11 cellular contexts compared by ENCODE assay signal in the genomic region with DNA sequence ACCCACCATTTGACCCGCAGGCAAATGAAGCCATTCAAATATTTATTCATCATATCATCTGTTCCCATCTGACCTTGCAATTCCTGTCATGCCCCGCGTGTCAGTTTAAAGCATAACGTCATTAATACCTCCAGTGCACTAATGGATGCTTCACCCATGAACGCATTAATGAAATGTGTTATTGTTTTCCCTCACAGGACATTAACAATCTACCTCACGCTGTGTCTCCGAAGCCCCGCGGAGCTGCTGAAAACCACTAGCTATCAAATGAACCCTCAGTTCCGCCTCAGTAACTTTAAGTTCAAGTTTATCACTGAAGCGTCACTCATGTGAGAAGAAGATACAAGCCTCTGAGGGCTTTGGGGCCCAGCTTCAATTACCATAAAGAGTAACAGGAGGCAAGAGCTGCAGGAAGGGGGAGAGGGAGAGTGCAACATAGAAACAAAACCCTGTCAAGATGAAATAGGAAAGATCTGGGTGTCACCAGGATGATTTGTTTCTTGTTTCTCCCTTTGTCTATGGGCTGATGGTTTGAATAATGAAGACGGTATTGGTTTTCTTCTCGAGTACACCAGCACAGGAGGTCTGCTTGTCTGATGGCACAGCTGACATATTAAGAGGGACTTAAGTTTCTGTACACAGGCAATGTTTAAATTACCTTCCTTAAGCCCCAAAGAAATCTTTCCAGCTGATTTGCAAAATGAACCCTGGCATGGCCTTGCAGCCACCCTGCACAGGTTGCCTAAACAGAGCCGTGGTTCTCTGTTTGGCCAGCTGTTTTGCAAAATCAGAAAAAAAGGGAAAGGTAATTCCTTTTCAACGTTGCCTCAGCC.
DNase-seq lines count a peak whose midpoint lies in the region; ATAC-seq and TF ChIP-seq lines count a peak whose summit lies in the region.
"Had no signal": no experiment of that assay in that cellular context is flagged by ENCODE, and none has a peak within 500 bp of the region (broad histone marks: within the 10 kb centered on the region; RNA-seq: fewer than 3 reads in every experiment).

No MANE protein-coding gene starts in this region.

- H2BK15ac ChIP-seq in mesenchymal stem cell (ENCODE audit: low read depth, poor library complexity, severe bottlenecking), result no peak overlapping the region

- H3K36me3 ChIP-seq in SJCRH30 (no peaks in the 10 kb centered on the region), mesenchymal stem cell (ENCODE audit: control insufficient read depth in 1 of 2, insufficient read depth in 2 of 2, low read depth in 1 of 2, low read length in 2 of 2) (no peaks in the 10 kb centered on the region), lower lobe of right lung (no peaks in the 10 kb centered on the region)
- H3K36me3 ChIP-seq: cardiac muscle cell had no signal

- no peaks in the 10 kb centered on the region for H3K9me3 ChIP-seq in SJCRH30 (replicated peaks)
- H3K9me3 ChIP-seq in mesenchymal stem cell (ENCODE audit: control insufficient read depth, low read length), result no peaks in the 10 kb centered on the region
- no peaks in the 10 kb centered on the region for H3K9me3 ChIP-seq in lower lobe of right lung

- WGBS in mesenchymal stem cell, result 90% methylated on average over 15 of the region's 15 CpGs

- H2BK12ac ChIP-seq in mesenchymal stem cell (ENCODE audit: low read length in 2 of 2), result no peak overlapping the region

- no peak overlapping the region for H3K9ac ChIP-seq in mesenchymal stem cell (ENCODE audit: low read length)
- H3K9ac ChIP-seq: KMS-11 had no signal

- H3K4ac ChIP-seq in mesenchymal stem cell (ENCODE audit: low read depth in 1 of 2, low read length in 2 of 2), result no peak overlapping the region

- no peak overlapping the region for H3K18ac ChIP-seq in mesenchymal stem cell (ENCODE audit: low read depth in 1 of 2, low read length in 2 of 2)

- H3K4me3 ChIP-seq in SJCRH30 (peak overlapping the region; percentile 32), mesenchymal stem cell (ENCODE audit: insufficient read depth in 1 of 2, low read depth in 1 of 2, low read length in 2 of 2) (no peak overlapping the region), lower lobe of right lung (no peak overlapping the region)
- H3K4me3 ChIP-seq: cardiac muscle cell had no signal

- DNase-seq in DMS79 treated with DMSO at 0.1 percent for 48 hours (lab: John Stamatoyannopoulos, UW), result peak; percentile 87
- peak; percentile 90 for DNase-seq in NCI-H187 treated with DMSO at 0.1 percent for 48 hours (lab: John Stamatoyannopoulos, UW)
- peak; percentile 70 to 86 for DNase-seq in SJCRH30
- no peak for DNase-seq in mesenchymal stem cell
- DNase-seq in activated effector memory CD4-positive, alpha-beta T cell treated with Interleukin-2 at 50 U/mL for 16 hours, result no peak
- no peak for DNase-seq in GM19238 (ENCODE audit: insufficient read length, low spot score)
- DNase-seq in lower lobe of right lung, result no peak
- DNase-seq: left cardiac atrium had no signal

- H3K23ac ChIP-seq in mesenchymal stem cell (ENCODE audit: low read length in 2 of 2), result no peak overlapping the region

- H3K4me1 ChIP-seq in SJCRH30 (peaks cover 21% of the 10 kb centered on the region), mesenchymal stem cell (ENCODE audit: control insufficient read depth, insufficient read depth, low read depth, low read length) (peaks cover 14% of the 10 kb centered on the region), lower lobe of right lung (no peaks in the 10 kb centered on the region)

- H4K91ac ChIP-seq in mesenchymal stem cell (ENCODE audit: low read length), result no peak overlapping the region

- no peak overlapping the region for H2AK5ac ChIP-seq in mesenchymal stem cell (ENCODE audit: low read length, severe bottlenecking)

- H3K14ac ChIP-seq in mesenchymal stem cell (ENCODE audit: low read length in 2 of 2), result no peak overlapping the region

- H3K27me3 ChIP-seq in SJCRH30 (no peaks in the 10 kb centered on the region), mesenchymal stem cell (ENCODE audit: control insufficient read depth in 1 of 2, insufficient read depth in 1 of 2, low read length in 2 of 2) (peaks cover 0 to 11% of the 10 kb centered on the region in 2 experiments), lower lobe of right lung (ENCODE audit: low read depth) (no peaks in the 10 kb centered on the region)

- peak overlapping the region; percentile 59 for H3K27ac ChIP-seq in SJCRH30
- H3K27ac ChIP-seq in mesenchymal stem cell (ENCODE audit: low read length, poor library complexity, severe bottlenecking), result peak overlapping the region; percentile 29
- no peak overlapping the region for H3K27ac ChIP-seq in lower lobe of right lung
- H3K27ac ChIP-seq: cardiac muscle cell, KMS-11 had no signal

- H3K79me1 ChIP-seq in mesenchymal stem cell (replicated peaks; ENCODE audit: low read length, poor library complexity, severe bottlenecking), result no peaks in the 10 kb centered on the region

- intact Hi-C loops in lower lobe of right lung (cut with DNase I), result no loop called here

- H3K4me2 ChIP-seq in mesenchymal stem cell (ENCODE audit: low read length, poor library complexity, severe bottlenecking), result peak overlapping the region; percentile 35
- H3K4me2 ChIP-seq: KMS-11 had no signal

- no peak overlapping the region for H2BK5ac ChIP-seq in mesenchymal stem cell (ENCODE audit: low read depth, low read length, poor library complexity, severe bottlenecking)

- no peak overlapping the region for H2BK120ac ChIP-seq in mesenchymal stem cell (ENCODE audit: low read depth, low read length)

- H2AFZ ChIP-seq in mesenchymal stem cell (ENCODE audit: low read depth, low read length), result no peak overlapping the region

- H4K8ac ChIP-seq in mesenchymal stem cell (ENCODE audit: low read length), result no peak overlapping the region

- ATAC-seq in lower lobe of right lung, result no peak
- no peak for ATAC-seq in GM18520 (IDR thresholded peaks at IDR 0.05; ENCODE audit: unreplicated experiment)
- ATAC-seq: left cardiac atrium had no signal

- no peak for TF ChIP-seq CTCF in lower lobe of right lung (IDR thresholded peaks at IDR 0.05)

Comparison
In these comparisons a context has a peak if more than half of its experiments do, and no peak if none do; other contexts are left out.
1. DNase-seq: peak in DMS79 treated with DMSO at 0.1 percent for 48 hours (single experiment), NCI-H187 treated with DMSO at 0.1 percent for 48 hours (single experiment) and SJCRH30 (2 of 2); none in mesenchymal stem cell (single experiment), activated effector memory CD4-positive, alpha-beta T cell treated with Interleukin-2 at 50 U/mL for 16 hours (single experiment), GM19238 (single experiment) and lower lobe of right lung (single experiment).